Comparison of ENCODE assay signal across 19 cellular contexts in genomic region chr3:21599890-21600289, GRCh38.
"Had no signal": no experiment of that assay in that cellular context is flagged by ENCODE, and none has a peak within 500 bp of the region (broad histone marks: within the 10 kb centered on the region; RNA-seq: fewer than 3 reads in every experiment).

No MANE protein-coding gene starts in this region.

- H3K27me3 Mint-ChIP-seq: naive thymus-derived CD8-positive, alpha-beta T cell; stimulated activated naive B cell treated with anti-CD40 and anti-IgM and Interleukin-4, amounts not matched to agents 10 μg/mL and 1 μg/mL and 100 μg/mL, for 72 hours; stimulated activated naive CD8-positive, alpha-beta T cell treated with anti-CD3 and anti-CD28 coated beads, Interleukin-15, amount 100 ng/mL, for 72 hours had no signal

- H3K36me3 Mint-ChIP-seq: naive thymus-derived CD8-positive, alpha-beta T cell; stimulated activated naive B cell treated with anti-CD40 and anti-IgM and Interleukin-4, amounts not matched to agents 10 μg/mL and 1 μg/mL and 100 μg/mL, for 72 hours had no signal

- H3K36me3 ChIP-seq: right lobe of liver, tibial nerve, upper lobe of right lung, vagina had no signal

- H3K4me2 ChIP-seq: hepatocyte had no signal

- H3K79me2 ChIP-seq: hepatocyte had no signal

- H3K9me3 ChIP-seq: right lobe of liver, testis, tibial nerve, upper lobe of right lung, vagina had no signal

- H3K4me3 ChIP-seq: coronary artery, hepatocyte, mucosa of descending colon, right lobe of liver, testis, tibial nerve, upper lobe of right lung, vagina had no signal

- H2AFZ ChIP-seq: hepatocyte had no signal

- H3K27ac Mint-ChIP-seq: naive thymus-derived CD8-positive, alpha-beta T cell; stimulated activated naive B cell treated with anti-CD40 and anti-IgM and Interleukin-4, amounts not matched to agents 10 μg/mL and 1 μg/mL and 100 μg/mL, for 72 hours; stimulated activated naive CD8-positive, alpha-beta T cell treated with anti-CD3 and anti-CD28 coated beads, Interleukin-15, amount 100 ng/mL, for 72 hours had no signal

- H3K27me3 ChIP-seq: hepatocyte, right lobe of liver, testis, tibial nerve, upper lobe of right lung, vagina had no signal

- H3K4me1 ChIP-seq: right lobe of liver, testis, tibial nerve, upper lobe of right lung, vagina had no signal

- DNase-seq: effector CD8-positive, alpha-beta T cell; foreskin melanocyte; head of caudate nucleus; islet precursor cell; mucosa of descending colon; naive thymus-derived CD8-positive, alpha-beta T cell; right lobe of liver; stimulated activated CD4-positive, alpha-beta T cell treated with anti-CD3 and anti-CD28 coated beads, Interleukin-15, amount 100 ng/mL, for 24 hours; stimulated activated CD4-positive, alpha-beta T cell treated with anti-CD3 and anti-CD28 coated beads, Interleukin-1b, Interleukin-23, amount 100 ng/mL, for 48 hours; stimulated activated CD4-positive, alpha-beta T cell treated with anti-CD3 and anti-CD28 coated beads, Interleukin-4, amount 100 ng/mL, for 24 hours; stimulated activated naive B cell treated with anti-CD40 and anti-IgM and Interleukin-4, amounts not matched to agents 10 μg/mL and 1 μg/mL and 100 μg/mL, for 72 hours; stimulated activated naive CD8-positive, alpha-beta T cell treated with anti-CD3 and anti-CD28 coated beads, Interleukin-15, amount 100 ng/mL, for 72 hours; testis; upper lobe of right lung had no signal

- H3K4me1 Mint-ChIP-seq: naive thymus-derived CD8-positive, alpha-beta T cell; neural crest cell; stimulated activated naive B cell treated with anti-CD40 and anti-IgM and Interleukin-4, amounts not matched to agents 10 μg/mL and 1 μg/mL and 100 μg/mL, for 72 hours; stimulated activated naive CD8-positive, alpha-beta T cell treated with anti-CD3 and anti-CD28 coated beads, Interleukin-15, amount 100 ng/mL, for 72 hours had no signal

- H3K4me3 Mint-ChIP-seq: naive thymus-derived CD8-positive, alpha-beta T cell; neural crest cell; stimulated activated naive B cell treated with anti-CD40 and anti-IgM and Interleukin-4, amounts not matched to agents 10 μg/mL and 1 μg/mL and 100 μg/mL, for 72 hours; stimulated activated naive CD8-positive, alpha-beta T cell treated with anti-CD3 and anti-CD28 coated beads, Interleukin-15, amount 100 ng/mL, for 72 hours had no signal

- H3K27ac ChIP-seq: coronary artery, hepatocyte, right lobe of liver, testis, tibial nerve, upper lobe of right lung, vagina had no signal
